In genomic region chr10:47927147-47927916, GRCh38 we compare ENCODE assay signal across 2 cellular contexts. TPM values are rescaled to one million over a fixed set of nuclear protein-coding genes. Genes with fewer than 3 reads are reported as not detected.
"Had no signal": no experiment of that assay in that cellular context is flagged by ENCODE, and none has a peak within 500 bp of the region (broad histone marks: within the 10 kb centered on the region; RNA-seq: fewer than 3 reads in every experiment).

No MANE protein-coding gene starts in this region.

RNA-seq across cellular contexts. Expression of gene NPY4R2, which starts 8.9 kb away (rescaled TPM):
- total RNA-seq: HT-29 had no signal
- polyA plus RNA-seq: IgD-negative memory B cell had no signal
